ENCODE assay signal across 8 cellular contexts in genomic region chr1:197902454-197903195, GRCh38. TPM values are rescaled to one million over a fixed set of nuclear protein-coding genes. Genes with fewer than 3 reads are reported as not detected.
A peak's percentile ranks its signal among the peaks of the same experiment; 100 is the strongest.
DNase-seq lines count a peak whose midpoint lies in the region; ATAC-seq and TF ChIP-seq lines count a peak whose summit lies in the region.

Gene C1orf53 (plus strand): TSS chr1:197902630. CDS start chr1:197902650, 20 bp downstream.

- peak within 1 kb of the TSS; percentile 75 for H3K9ac ChIP-seq in Karpas-422 (ENCODE audit: low read length)

- H3K4me3 Mint-ChIP-seq in GM23338 = peak within 1 kb of the TSS; percentile 82

- ATAC-seq in GM23338 = peak; percentile 94
- peak; percentile 97 for ATAC-seq in foreskin keratinocyte

- DNase-seq in EL = peak; percentile 86
- peak; percentile 90 for DNase-seq in GM23338 (ENCODE audit: low spot score)
- DNase-seq in Karpas-422 = peak; percentile 95
- DNase-seq in activated gamma-delta T cell treated with Interleukin-2 at 50 U/mL for 16 hours = peak; percentile 61
- DNase-seq in foreskin keratinocyte = peak; percentile 65 to 82
- peak; percentile 39 to 92 (median 78) for DNase-seq in substantia nigra (lab: John Stamatoyannopoulos, UW)

- H3F3A ChIP-seq in GM23338 (replicated peaks; ENCODE audit: low read depth) = peaks cover 16% of the 10 kb centered on the region

- H3K36me3 Mint-ChIP-seq in GM23338 (ENCODE audit: low read depth) = no peaks in the 10 kb centered on the region

- no peak within 1 kb of the TSS; the same call in 1 of the 2 replicates for H3K27ac Mint-ChIP-seq in GM23338

- peak within 1 kb of the TSS; percentile 96 for H2AFZ ChIP-seq in GM23338
- H2AFZ ChIP-seq in Karpas-422 (ENCODE audit: low read length) = peak within 1 kb of the TSS; percentile 90

- H3K9me3 ChIP-seq in Karpas-422 (ENCODE audit: low read length) (no peaks in the 10 kb centered on the region), neutrophil (no peaks in the 10 kb centered on the region)

- peaks cover 61% of the 10 kb centered on the region for H3K27me3 Mint-ChIP-seq in GM23338 (ENCODE audit: insufficient read depth, low read depth, poor library complexity)

- peak within 1 kb of the TSS; percentile 92 for H3K4me2 ChIP-seq in GM23338
- H3K4me2 ChIP-seq in Karpas-422 (ENCODE audit: low read depth, low read length, poor library complexity, severe bottlenecking) = peak within 1 kb of the TSS; percentile 95

- peaks cover 2% of the 10 kb centered on the region; the same call in 1 of the 3 replicates for H3K9me3 Mint-ChIP-seq in GM23338

- TF ChIP-seq CTCF in GM23338 (conservative IDR thresholded peaks at IDR 0.05; ENCODE audit: low read depth in 2 of 2) = no peak
- no peak for TF ChIP-seq CTCF in foreskin keratinocyte (conservative IDR thresholded peaks at IDR 0.05)
- no peak for TF ChIP-seq CTCF in neutrophil (IDR thresholded peaks at IDR 0.05)

- peak within 1 kb of the TSS; percentile 71 for H3K4me3 ChIP-seq in GM23338
- peak within 1 kb of the TSS; percentile 81 for H3K4me3 ChIP-seq in Karpas-422 (ENCODE audit: low read length)
- peak within 1 kb of the TSS; percentile 62 to 67 for H3K4me3 ChIP-seq in neutrophil (ENCODE audit: low read depth in 1 of 2, low read length in 1 of 2)

- H3K27ac ChIP-seq in GM23338 (ENCODE audit: low read depth) (no peak within 1 kb of the TSS), Karpas-422 (ENCODE audit: low read length) (peak within 1 kb of the TSS; percentile 59), foreskin keratinocyte (peak within 1 kb of the TSS; percentile 73), neutrophil (no peak within 1 kb of the TSS), substantia nigra (ENCODE audit: low read depth, low read length, poor library complexity, severe bottlenecking) (peak within 1 kb of the TSS; percentile 73)

- H3K9me2 ChIP-seq in GM23338 (ENCODE audit: insufficient read depth) (no peaks in the 10 kb centered on the region), Karpas-422 (replicated peaks; ENCODE audit: insufficient read depth, low read length) (no peaks in the 10 kb centered on the region)

- no peaks in the 10 kb centered on the region for H3K36me3 ChIP-seq in GM23338 (ENCODE audit: insufficient read depth)
- H3K36me3 ChIP-seq in Karpas-422 (ENCODE audit: insufficient read depth, low read length) = no peaks in the 10 kb centered on the region
- no peaks in the 10 kb centered on the region for H3K36me3 ChIP-seq in neutrophil

- H3K79me2 ChIP-seq in GM23338 (replicated peaks; ENCODE audit: insufficient read depth) (no peaks in the 10 kb centered on the region), Karpas-422 (ENCODE audit: low read length) (no peaks in the 10 kb centered on the region)

- H4K20me1 ChIP-seq in GM23338 (replicated peaks; ENCODE audit: insufficient read depth) = peaks cover 2% of the 10 kb centered on the region; the same call in 1 of the 2 replicates
- H4K20me1 ChIP-seq in Karpas-422 (ENCODE audit: insufficient read depth, low read depth, low read length) = no peaks in the 10 kb centered on the region

- H3K4me1 ChIP-seq in GM23338 (ENCODE audit: insufficient read depth) (peaks cover 44% of the 10 kb centered on the region), Karpas-422 (ENCODE audit: low read length) (peaks cover 26% of the 10 kb centered on the region), foreskin keratinocyte (peaks cover 4% of the 10 kb centered on the region), neutrophil (ENCODE audit: control insufficient read depth in 1 of 2, insufficient read depth in 1 of 2, low read depth in 1 of 2, low read length in 1 of 2) (peaks cover 11 to 13% of the 10 kb centered on the region in 2 experiments)

- H3K4me1 Mint-ChIP-seq in GM23338 = peaks cover 17% of the 10 kb centered on the region; the same call in 2 of the 3 replicates

- H3K27me3 ChIP-seq in GM23338 (ENCODE audit: insufficient read depth) (peaks cover 78% of the 10 kb centered on the region), Karpas-422 (ENCODE audit: low read length) (no peaks in the 10 kb centered on the region), foreskin keratinocyte (peaks cover 48% of the 10 kb centered on the region), neutrophil (peaks cover 99% of the 10 kb centered on the region)

- peak; percentile 92 for TF ChIP-seq POLR2A in Raji (IDR thresholded peaks at IDR 0.05; ENCODE audit: insufficient read depth, low read depth, low read length)

TF ChIP-seq in GM23338, 12 proteins besides CTCF, POLR2A, EP300 and RAD21 (continues in another document):
- TF ChIP-seq, protein P1, sequence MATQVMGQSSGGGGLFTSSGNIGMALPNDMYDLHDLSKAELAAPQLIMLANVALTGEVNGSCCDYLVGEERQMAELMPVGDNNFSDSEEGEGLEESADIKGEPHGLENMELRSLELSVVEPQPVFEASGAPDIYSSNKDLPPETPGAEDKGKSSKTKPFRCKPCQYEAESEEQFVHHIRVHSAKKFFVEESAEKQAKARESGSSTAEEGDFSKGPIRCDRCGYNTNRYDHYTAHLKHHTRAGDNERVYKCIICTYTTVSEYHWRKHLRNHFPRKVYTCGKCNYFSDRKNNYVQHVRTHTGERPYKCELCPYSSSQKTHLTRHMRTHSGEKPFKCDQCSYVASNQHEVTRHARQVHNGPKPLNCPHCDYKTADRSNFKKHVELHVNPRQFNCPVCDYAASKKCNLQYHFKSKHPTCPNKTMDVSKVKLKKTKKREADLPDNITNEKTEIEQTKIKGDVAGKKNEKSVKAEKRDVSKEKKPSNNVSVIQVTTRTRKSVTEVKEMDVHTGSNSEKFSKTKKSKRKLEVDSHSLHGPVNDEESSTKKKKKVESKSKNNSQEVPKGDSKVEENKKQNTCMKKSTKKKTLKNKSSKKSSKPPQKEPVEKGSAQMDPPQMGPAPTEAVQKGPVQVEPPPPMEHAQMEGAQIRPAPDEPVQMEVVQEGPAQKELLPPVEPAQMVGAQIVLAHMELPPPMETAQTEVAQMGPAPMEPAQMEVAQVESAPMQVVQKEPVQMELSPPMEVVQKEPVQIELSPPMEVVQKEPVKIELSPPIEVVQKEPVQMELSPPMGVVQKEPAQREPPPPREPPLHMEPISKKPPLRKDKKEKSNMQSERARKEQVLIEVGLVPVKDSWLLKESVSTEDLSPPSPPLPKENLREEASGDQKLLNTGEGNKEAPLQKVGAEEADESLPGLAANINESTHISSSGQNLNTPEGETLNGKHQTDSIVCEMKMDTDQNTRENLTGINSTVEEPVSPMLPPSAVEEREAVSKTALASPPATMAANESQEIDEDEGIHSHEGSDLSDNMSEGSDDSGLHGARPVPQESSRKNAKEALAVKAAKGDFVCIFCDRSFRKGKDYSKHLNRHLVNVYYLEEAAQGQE (IDR thresholded peaks at IDR 0.05; ENCODE audit: unreplicated experiment) = no peak
- no peak for TF ChIP-seq EZH2 (IDR thresholded peaks at IDR 0.05; ENCODE audit: low read depth, unreplicated experiment)
- TF ChIP-seq EZH2phosphoT487 (IDR thresholded peaks at IDR 0.05; ENCODE audit: unreplicated experiment) = no peak

RNA-seq across cellular contexts. Expression of gene C1orf53, which starts in this region (rescaled TPM):
- 2.7 TPM in 1 of 2 replicates, not detected in the other for total RNA-seq in GM23338 (2014; rRNA removed; shearing (Covaris generic))
- 3.8 and 4.1 TPM in 2 replicates for polyA plus RNA-seq in GM23338 (2016; fragmentation: Nextera tagmentation; extraction: Ambion mirVana)
- 4.4 and 7.8 TPM in 2 replicates for total RNA-seq in Karpas-422 (2014; rRNA removed; shearing (Covaris generic); ENCODE audit: low replicate concordance)
- total RNA-seq in foreskin keratinocyte = 2.4 and 2.6 TPM in 2 replicates
- polyA plus RNA-seq in foreskin keratinocyte = 3.1 and 3.5 TPM in 2 replicates

Comparison
In these comparisons a context has a peak if more than half of its experiments do, and no peak if none do; other contexts are left out.
1. H3K27ac ChIP-seq: peak in Karpas-422 (single experiment), foreskin keratinocyte (single experiment) and substantia nigra (single experiment); none in GM23338 (single experiment) and neutrophil (single experiment).
2. Peak in every context shown above with its lines, with median percentiles within 50 percentile points of each other: DNase-seq and H3K4me3 ChIP-seq.